In genomic region chr3:127749787-127750225, GRCh38 we compare ENCODE assay signal across 9 cellular contexts.
DNase-seq lines count a peak whose midpoint lies in the region; ATAC-seq lines count a peak whose summit lies in the region.
"Had no signal": no experiment of that assay in that cellular context is flagged by ENCODE, and none has a peak within 500 bp of the region (broad histone marks: within the 10 kb centered on the region; RNA-seq: fewer than 3 reads in every experiment).

No MANE protein-coding gene starts in this region.

- H3K4me3 Mint-ChIP-seq in activated CD4-positive, alpha-beta T cell treated with anti-CD3 and anti-CD28 coated beads for 36 hours = no peak overlapping the region

- POLR2A ChIA-PET in activated CD4-positive, alpha-beta T cell treated with anti-CD3 and anti-CD28 coated beads for 36 hours (lab: Charles Lee) = no interaction called here

- no peaks in the 10 kb centered on the region for H3K9me2 ChIP-seq in GM23248 (ENCODE audit: insufficient read depth)

- in situ Hi-C loops in GM23248 (cut with MboI) = no loop called here
- in situ Hi-C loops in SK-MEL-5 (cut with HindIII; ENCODE audit: low pct_unique_long_range_greater_than_20kb, low sequenced_read_pairs) = no loop called here

- peaks cover 80 to 84% (median 81%) of the 10 kb centered on the region in 10 experiments for H3K4me1 ChIP-seq in BLaER1 treated with 17β-estradiol and CSF1 and Interleukin-3, amounts not matched to agents 10 nM and 100 nM
- peaks cover 46% of the 10 kb centered on the region for H3K4me1 ChIP-seq in GM23248 (ENCODE audit: insufficient read depth)

- H3K9me3 Mint-ChIP-seq in activated CD4-positive, alpha-beta T cell treated with anti-CD3 and anti-CD28 coated beads for 36 hours (ENCODE audit: low read depth) = no peaks in the 10 kb centered on the region

- H3K27ac Mint-ChIP-seq in activated CD4-positive, alpha-beta T cell treated with anti-CD3 and anti-CD28 coated beads for 36 hours = no peak overlapping the region

- no peaks in the 10 kb centered on the region for H3K36me3 ChIP-seq in BLaER1 treated with 17β-estradiol and CSF1 and Interleukin-3, amounts not matched to agents 10 nM and 100 nM
- H3K36me3 ChIP-seq in GM23248 (ENCODE audit: low read depth) = no peaks in the 10 kb centered on the region

- 89 to 90% methylated on average over 7 of the region's 7 CpGs for WGBS in GM23248 (ENCODE audit: low coverage in 1 of 2, low lambda C conversion rate in 2 of 2, missing lambda C conversion rate in 2 of 2), 2 experiments

- peak overlapping the region; percentile 46 to 87 (median 80); a peak in 21 of 22 replicates for H3K27ac ChIP-seq in BLaER1 treated with 17β-estradiol and CSF1 and Interleukin-3, amounts not matched to agents 10 nM and 100 nM
- H3K27ac ChIP-seq in GM23248 = 0 out of 2 replicates have a peak overlapping the region, but pooled peaks have one; percentile 44

- intact Hi-C loops in activated CD4-positive, alpha-beta T cell treated with anti-CD3 and anti-CD28 coated beads for 36 hours (cut with DNase I, micrococcal nuclease) = no loop called here

- no peaks in the 10 kb centered on the region for H3K36me3 Mint-ChIP-seq in activated CD4-positive, alpha-beta T cell treated with anti-CD3 and anti-CD28 coated beads for 36 hours (ENCODE audit: low read depth)

- peaks cover 56% of the 10 kb centered on the region for H3F3A ChIP-seq in GM23248 (ENCODE audit: insufficient read depth)

- DNase-seq in GM23248 = no peak
- DNase-seq in SK-MEL-5 (ENCODE audit: low read depth, low spot score) = peak; percentile 43
- DNase-seq in mesenteric fat pad (ENCODE audit: low spot score) = peak; percentile 60
- no peak for DNase-seq in activated naive CD4-positive, alpha-beta T cell treated with Interleukin-2 at 50 U/mL for 16 hours
- DNase-seq in NCI-H774 (lab: John Stamatoyannopoulos, UW) = no peak
- DNase-seq in activated CD4-positive, alpha-beta T cell treated with anti-CD3 and anti-CD28 coated beads for 36 hours = no peak
- DNase-seq in stimulated activated CD8-positive, alpha-beta memory T cell treated with anti-CD3 and anti-CD28 coated beads, Interleukin-4, amount 100 ng/mL, for 48 hours = no peak
- DNase-seq: islet precursor cell had no signal

- H3K27me3 ChIP-seq in BLaER1 treated with 17β-estradiol and CSF1 and Interleukin-3, amounts not matched to agents 10 nM and 100 nM = peaks cover 0 to 52% (median 0%) of the 10 kb centered on the region in 11 experiments; a peak in 8 of 22 replicates
- H3K27me3 ChIP-seq in GM23248 (replicated peaks; ENCODE audit: insufficient read depth) = no peaks in the 10 kb centered on the region

- CTCF ChIA-PET in activated CD4-positive, alpha-beta T cell treated with anti-CD3 and anti-CD28 coated beads for 36 hours (lab: Charles Lee) = interaction anchor here (1.0 kb wide), 1 partner anchor 81 kb away, joined by 3 read pairs; no protein-coding TSS in a partner anchor

- no peaks in the 10 kb centered on the region for H4K20me1 ChIP-seq in BLaER1 treated with 17β-estradiol and CSF1 and Interleukin-3, amounts not matched to agents 10 nM and 100 nM
- no peaks in the 10 kb centered on the region for H4K20me1 ChIP-seq in GM23248 (ENCODE audit: insufficient read depth)

- peaks cover 6% of the 10 kb centered on the region for H3K27me3 Mint-ChIP-seq in activated CD4-positive, alpha-beta T cell treated with anti-CD3 and anti-CD28 coated beads for 36 hours

- ATAC-seq in activated CD4-positive, alpha-beta T cell treated with anti-CD3 and anti-CD28 coated beads for 36 hours = no peak

- no peaks in the 10 kb centered on the region for H3K79me2 ChIP-seq in GM23248 (ENCODE audit: insufficient read depth)

- peaks cover 17% of the 10 kb centered on the region for H3K4me1 Mint-ChIP-seq in activated CD4-positive, alpha-beta T cell treated with anti-CD3 and anti-CD28 coated beads for 36 hours

- H2AFZ ChIP-seq in GM23248 = no peak overlapping the region

- peak overlapping the region; percentile 81 to 92 (median 85) for H3K4me2 ChIP-seq in BLaER1 treated with 17β-estradiol and CSF1 and Interleukin-3, amounts not matched to agents 10 nM and 100 nM
- H3K4me2 ChIP-seq in GM23248 (ENCODE audit: unreplicated experiment) = peak overlapping the region; percentile 23

- peak overlapping the region in 1 of 10 experiments; percentile 28; a peak in 1 of 20 replicates for H3K4me3 ChIP-seq in BLaER1 treated with 17β-estradiol and CSF1 and Interleukin-3, amounts not matched to agents 10 nM and 100 nM
- no peak overlapping the region for H3K4me3 ChIP-seq in GM23248

- peak overlapping the region; percentile 36 to 75 (median 62); a peak in 20 of 22 replicates for H3K9ac ChIP-seq in BLaER1 treated with 17β-estradiol and CSF1 and Interleukin-3, amounts not matched to agents 10 nM and 100 nM
- H3K9ac ChIP-seq in GM23248 = 0 out of 2 replicates have a peak overlapping the region, but pooled peaks have one; percentile 54

- H3K9me3 ChIP-seq in BLaER1 treated with 17β-estradiol and CSF1 and Interleukin-3, amounts not matched to agents 10 nM and 100 nM (replicated peaks in 1 of 11) = no peaks in the 10 kb centered on the region
- no peaks in the 10 kb centered on the region for H3K9me3 ChIP-seq in GM23248 (ENCODE audit: low read depth)

Comparison
In these comparisons a context has a peak if more than half of its experiments do, and no peak if none do; other contexts are left out.
1. DNase-seq: peak in SK-MEL-5 (single experiment) and mesenteric fat pad (single experiment); none in GM23248 (single experiment), activated naive CD4-positive, alpha-beta T cell treated with Interleukin-2 at 50 U/mL for 16 hours (single experiment), NCI-H774 (single experiment), activated CD4-positive, alpha-beta T cell treated with anti-CD3 and anti-CD28 coated beads for 36 hours (single experiment) and stimulated activated CD8-positive, alpha-beta memory T cell treated with anti-CD3 and anti-CD28 coated beads, Interleukin-4, amount 100 ng/mL, for 48 hours (single experiment).